8 cellular contexts compared by ENCODE assay signal in the genomic region with DNA sequence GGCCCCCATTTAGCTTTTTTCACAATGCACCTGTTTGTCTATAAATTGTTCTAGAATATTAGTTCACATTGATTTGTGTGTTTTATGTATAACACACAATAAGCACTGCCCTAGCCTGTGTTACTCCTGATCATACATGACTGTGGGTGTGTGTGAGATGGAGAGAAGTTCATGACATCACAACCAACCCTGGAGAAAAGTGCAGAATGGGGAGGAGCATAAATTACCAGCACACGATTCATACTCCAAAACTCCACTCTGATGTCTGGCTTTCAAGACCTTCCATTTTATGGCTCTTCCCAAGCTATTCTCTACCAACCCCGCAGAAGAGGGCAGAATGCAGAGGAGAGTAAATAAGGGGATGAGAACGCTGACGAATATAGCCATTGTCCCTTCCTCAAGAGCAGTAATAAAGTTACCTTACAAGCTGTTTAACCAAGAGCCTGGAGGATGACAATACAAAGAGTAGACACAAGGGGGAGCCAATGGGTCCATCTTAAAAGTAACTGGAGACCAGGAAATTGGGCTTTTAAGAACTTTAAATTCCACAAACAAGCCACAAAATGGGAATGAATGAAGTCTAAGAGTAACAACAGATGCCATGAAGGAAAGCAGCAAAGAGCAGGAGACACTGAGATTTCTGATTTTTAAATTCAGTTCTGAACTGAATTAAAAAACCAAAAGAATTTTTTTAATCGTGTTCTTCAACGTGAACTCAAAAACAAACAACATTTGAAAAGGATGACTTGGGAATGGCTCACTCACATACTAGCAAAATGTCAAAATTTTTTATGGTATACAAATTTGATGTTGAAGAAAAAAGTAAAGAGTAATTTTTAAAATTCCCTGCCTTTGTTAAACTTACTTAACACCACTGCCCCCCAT.
A peak's percentile ranks its signal among the peaks of the same experiment; 100 is the strongest.
DNase-seq lines count a peak whose midpoint lies in the region; ATAC-seq, FAIRE-seq and TF ChIP-seq lines count a peak whose summit lies in the region.

No MANE protein-coding gene starts in this region.

- POLR2A ChIA-PET in Panc1 (lab: Charles Lee): no interaction called here

- H3K9me3 ChIP-seq in Panc1 (ENCODE audit: control insufficient read depth, insufficient read depth, low read depth, low read length): no peaks in the 10 kb centered on the region

- no peaks in the 10 kb centered on the region; the same call in 1 of the 2 replicates for H3K4me1 ChIP-seq in Panc1 (ENCODE audit: control insufficient read depth, insufficient read depth, low read length)

- in situ Hi-C loops in Panc1 (cut with HindIII; ENCODE audit: low pct_unique_long_range_greater_than_20kb, low sequenced_read_pairs): no loop called here

- TF ChIP-seq CTCF in 22Rv1 (IDR thresholded peaks at IDR 0.05): peak; percentile 86
- TF ChIP-seq CTCF in Panc1 (IDR thresholded peaks at IDR 0.05): peak; percentile 75

- FAIRE-seq in frontal cortex (lab: Jason Lieb, UNC): no peak

- H3K4me3 ChIP-seq in Panc1 (ENCODE audit: low read depth in 2 of 2, low read length in 2 of 2): no peak overlapping the region

- BruUV-seq in Panc1 (replicated peaks; lab: Mats Ljungman, UMichigan): no TSS peak

- CTCF ChIA-PET in Panc1 (lab: Charles Lee): interaction anchor here (0.6 to 1.0 kb wide), 3 partner anchors 69 to 371 kb away, joined by 3 to 6 read pairs (median 5); no protein-coding TSS in a partner anchor

- no peaks in the 10 kb centered on the region for H3K27me3 ChIP-seq in Panc1 (ENCODE audit: control insufficient read depth, insufficient read depth, low read length)

- H3K27ac ChIP-seq in 22Rv1: no peak overlapping the region
- H3K27ac ChIP-seq in Panc1 (ENCODE audit: low read length): no peak overlapping the region

- DNase-seq in Daoy (ENCODE audit: low read depth) (peak; percentile 26), HUDEP-2 (lab: John Stamatoyannopoulos, UW; ENCODE audit: unreplicated experiment in 76 of 76) (peak in 40 of 76 experiments; percentile 2 to 65 (median 31)), Panc1 (ENCODE audit: low read depth, low spot score) (peak; percentile 56), dermis blood vessel endothelial cell (peak; percentile 85), midbrain (lab: John Stamatoyannopoulos, UW) (peak; percentile 24), frontal cortex (ENCODE audit: low spot score in 2 of 2) (no peak)
- DNase-seq in stimulated activated naive CD4-positive, alpha-beta T cell treated with Interleukin-2 at 50 U/mL for 16 hours (lab: John Stamatoyannopoulos, UW): no peak

- H3K36me3 ChIP-seq in Panc1 (ENCODE audit: control insufficient read depth, insufficient read depth, low read length): no peaks in the 10 kb centered on the region

- ATAC-seq in Panc1: no peak

- intact Hi-C loops in Panc1 (cut with micrococcal nuclease; ENCODE audit: unreplicated experiment): no loop called here

Comparison
In these comparisons a context has a peak if more than half of its experiments do, and no peak if none do; other contexts are left out.
1. DNase-seq: peak in Daoy (single experiment), HUDEP-2 (40 of 76), Panc1 (single experiment), dermis blood vessel endothelial cell (single experiment) and midbrain (single experiment); none in frontal cortex (0 of 2) and stimulated activated naive CD4-positive, alpha-beta T cell treated with Interleukin-2 at 50 U/mL for 16 hours (single experiment).